ENCODE assay signal across 1 cellular context in genomic region chr14:104752735-104753527, GRCh38.
A peak's percentile ranks its signal among the peaks of the same experiment; 100 is the strongest.
TF ChIP-seq lines count a peak whose summit lies in the region.

TSS of gene SIVA1 (plus strand) at chr14:104753147. CDS start at chr14:104753202, 55 bp downstream.

TF ChIP-seq in HepG2, 621 proteins besides CTCF, POLR2A, EP300 and RAD21 (continued from another document):
- TF ChIP-seq DMTF1 (CRISPR knock-in tag; IDR thresholded peaks at IDR 0.05), result no peak
- no peak for TF ChIP-seq ZSCAN21 (CRISPR knock-in tag; IDR thresholded peaks at IDR 0.05; ENCODE audit: borderline replicate concordance)
- TF ChIP-seq XBP1 (CRISPR knock-in tag; IDR thresholded peaks at IDR 0.05), result no peak
- TF ChIP-seq EZH2 (conservative IDR thresholded peaks at IDR 0.05; ENCODE audit: low read depth, low read length), result no peak
- no peak; the same call in 1 of the 2 replicates for TF ChIP-seq ZMYM3 (CRISPR knock-in tag; IDR thresholded peaks at IDR 0.05)
- peak; percentile 28; the same call in 1 of the 2 replicates for TF ChIP-seq ARID2 (CRISPR knock-in tag; IDR thresholded peaks at IDR 0.05; ENCODE audit: borderline replicate concordance)
- TF ChIP-seq ZNF253 (CRISPR knock-in tag; IDR thresholded peaks at IDR 0.05; ENCODE audit: borderline replicate concordance), result peak; percentile 28; the same call in 1 of the 2 replicates
- TF ChIP-seq ZNF792 (CRISPR knock-in tag; IDR thresholded peaks at IDR 0.05), result peak; percentile 11; the same call in 1 of the 2 replicates
- TF ChIP-seq SOX13 (IDR thresholded peaks at IDR 0.05), result no peak
- TF ChIP-seq SOX13 (CRISPR knock-in tag; conservative IDR thresholded peaks at IDR 0.05 in 1 of 2, IDR thresholded peaks at IDR 0.05 in 1 of 2), result peak in 1 of 2 experiments; percentile 37; a peak in 2 of 4 replicates
- TF ChIP-seq ZNF850 (CRISPR knock-in tag; conservative IDR thresholded peaks at IDR 0.05), result no peak; the same call in 1 of the 2 replicates
- TF ChIP-seq MXD1 (CRISPR knock-in tag; IDR thresholded peaks at IDR 0.05), result peak; percentile 95
- peak; percentile 93 for TF ChIP-seq ZNF350 (CRISPR knock-in tag; IDR thresholded peaks at IDR 0.05; ENCODE audit: borderline replicate concordance, low read depth)
- TF ChIP-seq TARDBP (CRISPR knock-in tag; IDR thresholded peaks at IDR 0.05), result peak; percentile 45; the same call in 1 of the 2 replicates
- TF ChIP-seq ZNF224 (CRISPR knock-in tag; IDR thresholded peaks at IDR 0.05), result no peak
- TF ChIP-seq ZFP36L1 (CRISPR knock-in tag; IDR thresholded peaks at IDR 0.05), result peak; percentile 93
- no peak for TF ChIP-seq KLF9 (CRISPR knock-in tag; IDR thresholded peaks at IDR 0.05; ENCODE audit: low read depth)
- no peak for TF ChIP-seq IKZF1 (IDR thresholded peaks at IDR 0.05)
- peak; percentile 40 for TF ChIP-seq SPEN (CRISPR knock-in tag; IDR thresholded peaks at IDR 0.05; ENCODE audit: low read depth)
- TF ChIP-seq ZBTB7A (CRISPR knock-in tag; IDR thresholded peaks at IDR 0.05), result peak; percentile 79
- TF ChIP-seq ZNF747 (CRISPR knock-in tag; IDR thresholded peaks at IDR 0.05; ENCODE audit: borderline replicate concordance), result 0 out of 2 replicates have a peak, but pooled peaks have one; percentile 46
- TF ChIP-seq HDAC6 (IDR thresholded peaks at IDR 0.05; ENCODE audit: low read depth, low read length), result no peak
- TF ChIP-seq ZKSCAN5 (CRISPR knock-in tag; IDR thresholded peaks at IDR 0.05), result 0 out of 2 replicates have a peak, but pooled peaks have one; percentile 7
